Comparison of ENCODE assay signal across 25 cellular contexts in genomic region chr22:29331213-29331612, GRCh38. TPM values are rescaled to one million over a fixed set of nuclear protein-coding genes. Genes with fewer than 3 reads are reported as not detected.
DNase-seq lines count a peak whose midpoint lies in the region; ATAC-seq and TF ChIP-seq lines count a peak whose summit lies in the region.
"Had no signal": no experiment of that assay in that cellular context is flagged by ENCODE, and none has a peak within 500 bp of the region (broad histone marks: within the 10 kb centered on the region; RNA-seq: fewer than 3 reads in every experiment).

No MANE protein-coding gene starts in this region.

- WGBS in psoas muscle, 3 donors = 84 to 96% (median 86%) methylated on average over 8 of the region's 8 CpGs
- 87 to 90% methylated on average over 7 to 8 of the region's 8 CpGs for WGBS in tibial nerve, 2 donors

- no peak for TF ChIP-seq POLR2A in tibial nerve (IDR thresholded peaks at IDR 0.05)

- TF ChIP-seq EP300 in tibial nerve (IDR thresholded peaks at IDR 0.05) = no peak

- intact Hi-C loops in dorsolateral prefrontal cortex (cut with DNase I) (no loop called here), psoas muscle (cut with DNase I) (no loop called here)

- DNase-seq in EH (ENCODE audit: low read depth) = peak; percentile 62
- no peak for DNase-seq in NT2/D1 (ENCODE audit: low read depth, low spot score)
- DNase-seq in dorsolateral prefrontal cortex = no peak
- DNase-seq in psoas muscle = no peak
- DNase-seq in DMS53 treated with DMSO at 0.1 percent for 48 hours (lab: John Stamatoyannopoulos, UW; ENCODE audit: unreplicated experiment) = no peak
- DNase-seq in NCI-H2196 (lab: John Stamatoyannopoulos, UW; ENCODE audit: unreplicated experiment) = no peak
- no peak for DNase-seq in NCI-H69 (lab: John Stamatoyannopoulos, UW)
- no peak for DNase-seq in tibial nerve (ENCODE audit: low spot score in 2 of 2)
- DNase-seq: activated CD4-positive, alpha-beta T cell treated with anti-CD3 and anti-CD28 coated beads for 4 hours; activated naive CD4-positive, alpha-beta T cell treated with Interleukin-2 at 50 U/mL for 16 hours; activated T-cell treated with anti-CD3 and anti-CD28 coated beads, Interleukin-2, amount 50 U/mL, for 4 hours; amniotic stem cell; GOT3; Karpas-422; naive thymus-derived CD4-positive, alpha-beta T cell; NCI-H1694; NCI-H526; Peyer's patch; stomach; transverse colon had no signal

- TF ChIP-seq CTCF in dorsolateral prefrontal cortex (IDR thresholded peaks at IDR 0.05 in 54 of 56, conservative IDR thresholded peaks at IDR 0.05 in 2 of 56; ENCODE audit: low read depth in 1 of 56, partially characterized antibody in 56 of 56) (no peak), psoas muscle (IDR thresholded peaks at IDR 0.05) (no peak), tibial nerve (IDR thresholded peaks at IDR 0.05) (no peak)

- H3K36me3 ChIP-seq in NT2/D1 (ENCODE audit: insufficient read depth, insufficient read length, low read length) (peaks cover 87% of the 10 kb centered on the region), psoas muscle (ENCODE audit: insufficient read depth in 1 of 2, low read depth in 1 of 2) (peaks cover 5 to 60% of the 10 kb centered on the region in 2 donors), tibial nerve (peaks cover 0 to 100% (median 0%) of the 10 kb centered on the region in 3 donors)

- peak overlapping the region; percentile 32 for H3K9ac ChIP-seq in NT2/D1 (ENCODE audit: insufficient read length, low read depth)

- H3K27ac ChIP-seq in dorsolateral prefrontal cortex = peak overlapping the region in 37 of 59 donors; percentile 12 to 89 (median 71)
- peak overlapping the region; percentile 79 for H3K27ac ChIP-seq in psoas muscle
- H3K27ac ChIP-seq in tibial nerve = peak overlapping the region in 1 of 4 donors; percentile 85
- H3K27ac ChIP-seq: cardiac muscle cell, heart right ventricle, pancreas, Peyer's patch, right atrium auricular region, stomach, transverse colon had no signal

- no peaks in the 10 kb centered on the region for H3K27me3 ChIP-seq in NT2/D1 (ENCODE audit: insufficient read depth, insufficient read length)
- H3K27me3 ChIP-seq in dorsolateral prefrontal cortex = no peaks in the 10 kb centered on the region
- no peaks in the 10 kb centered on the region for H3K27me3 ChIP-seq in psoas muscle (ENCODE audit: insufficient read depth in 3 of 3, low read length in 2 of 3)
- no peaks in the 10 kb centered on the region for H3K27me3 ChIP-seq in tibial nerve
- H3K27me3 ChIP-seq: cardiac muscle cell, heart right ventricle, pancreas, Peyer's patch, right atrium auricular region, stomach, transverse colon had no signal

- H3K4me3 ChIP-seq in NT2/D1 (ENCODE audit: insufficient read length, low read depth) (no peak overlapping the region), dorsolateral prefrontal cortex (no peak overlapping the region), psoas muscle (no peak overlapping the region), tibial nerve (no peak overlapping the region)
- H3K4me3 ChIP-seq: cardiac muscle cell, heart right ventricle, pancreas, Peyer's patch, right atrium auricular region, stomach, transverse colon had no signal

- H3K4me1 ChIP-seq in NT2/D1 (ENCODE audit: insufficient read depth, insufficient read length) (peaks cover 15% of the 10 kb centered on the region), psoas muscle (peaks cover 39% of the 10 kb centered on the region), tibial nerve (peaks cover 0 to 32% (median 0%) of the 10 kb centered on the region in 4 donors)
- H3K4me1 ChIP-seq: pancreas, Peyer's patch, right atrium auricular region, transverse colon had no signal

- H3K9me3 ChIP-seq in NT2/D1 (ENCODE audit: insufficient read depth, low read length) (no peaks in the 10 kb centered on the region), psoas muscle (no peaks in the 10 kb centered on the region), tibial nerve (no peaks in the 10 kb centered on the region)
- H3K9me3 ChIP-seq: heart right ventricle, pancreas, Peyer's patch, right atrium auricular region, stomach, transverse colon had no signal

- no peak for ATAC-seq in psoas muscle
- ATAC-seq: activated T-cell treated with anti-CD3 and anti-CD28 coated beads, Interleukin-2, amount 50 U/mL, for 4 hours; naive thymus-derived CD4-positive, alpha-beta T cell had no signal

RNA-seq across cellular contexts. Expression of gene RASL10A, which starts 15.7 kb away (rescaled TPM):
- total RNA-seq in dorsolateral prefrontal cortex (10 to 100 TPM in 119 of 120 experiments, 1 to 10 TPM in 1; 8.9 to 47.8 (median 25.3) TPM), psoas muscle (1 to 10 TPM in 2 of 4 donors, under 1 TPM in 2; 0.61 to 1.2 (median 0.95) TPM), tibial nerve (1 to 10 TPM in 3 of 4 donors, not detected in 1; 2.2 to 6.6 (median 3.3) TPM)
- polyA plus RNA-seq in psoas muscle = 1 to 10 TPM in 1 of 3 donors, under 1 TPM in 2; 0.32 to 3.3 (median 0.80) TPM
- total RNA-seq: SK-MEL-5 had no signal
- polyA plus RNA-seq: naive thymus-derived CD4-positive, alpha-beta T cell had no signal

RNA-seq across cellular contexts. Expression of gene GAS2L1, which starts 24.8 kb away (rescaled TPM):
- total RNA-seq in dorsolateral prefrontal cortex (100 to 1,000 TPM in 1 of 120 experiments, 10 to 100 TPM in 119; 33.5 to 139 (median 57.6) TPM), psoas muscle (1 to 10 TPM; 4.6 to 7.1 (median 5.7) TPM), tibial nerve (10 to 100 TPM; 30.3 to 43.5 (median 35.1) TPM)
- polyA plus RNA-seq in psoas muscle = 10 to 100 TPM in 1 of 3 donors, 1 to 10 TPM in 2; 5.0 to 19.8 (median 5.1) TPM

RNA-seq across cellular contexts. Expression of gene AP1B1, which starts 57.2 kb away (rescaled TPM):
- total RNA-seq in dorsolateral prefrontal cortex = 100 to 1,000 TPM in 6 of 120 experiments, 10 to 100 TPM in 114; 62.6 to 104 (median 87.0) TPM
- 10 to 100 TPM; 26.8 to 35.3 (median 31.1) TPM for total RNA-seq in psoas muscle
- polyA plus RNA-seq in psoas muscle = 10 to 100 TPM; 17.5 to 32.4 (median 30.6) TPM
- 10 to 100 TPM; 51.3 to 93.3 (median 60.1) TPM for total RNA-seq in tibial nerve
